Comparison of ENCODE assay signal across 9 cellular contexts in the genomic region with DNA sequence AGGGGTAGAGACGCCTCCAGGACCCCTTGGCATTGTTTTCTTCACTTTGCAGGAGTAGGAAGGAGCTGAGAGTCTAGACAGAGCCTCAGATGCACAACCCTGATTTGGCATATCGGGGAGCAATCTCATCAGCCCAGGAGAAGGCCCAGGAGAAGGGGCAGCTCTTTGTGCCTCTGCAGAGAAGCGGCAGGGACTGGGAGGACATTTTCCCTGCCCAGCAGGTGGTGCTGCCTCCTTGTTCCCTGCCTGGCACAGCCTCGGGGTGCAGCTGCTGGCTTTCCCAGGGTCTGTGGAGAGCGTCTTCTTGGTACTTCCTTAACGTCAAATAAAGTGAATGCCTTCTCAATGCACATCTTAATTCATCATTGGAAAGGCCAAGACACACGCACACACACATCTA.
A peak's percentile ranks its signal among the peaks of the same experiment; 100 is the strongest.
DNase-seq lines count a peak whose midpoint lies in the region; ATAC-seq lines count a peak whose summit lies in the region.
"Had no signal": no experiment of that assay in that cellular context is flagged by ENCODE, and none has a peak within 500 bp of the region (broad histone marks: within the 10 kb centered on the region; RNA-seq: fewer than 3 reads in every experiment).

No MANE protein-coding gene starts in this region.

- no peak for ATAC-seq in HG02623 (IDR thresholded peaks at IDR 0.05; ENCODE audit: unreplicated experiment)
- no peak for ATAC-seq in GM19035 (IDR thresholded peaks at IDR 0.05; ENCODE audit: unreplicated experiment)

- in situ Hi-C loops in ACHN (cut with HindIII; ENCODE audit: low pct_ligation_motif_present, low pct_unique_long_range_greater_than_20kb, low sequenced_read_pairs), result no loop called here

- DNase-seq in ACHN, result peak; percentile 6
- peak; percentile 68 for DNase-seq in GDM1 (lab: John Stamatoyannopoulos, UW)
- DNase-seq in NCI-H1694 treated with DMSO at 0.1 percent for 48 hours (lab: John Stamatoyannopoulos, UW), result peak; percentile 66
- peak; percentile 36 for DNase-seq in activated T-cell treated with anti-CD3 and anti-CD28 coated beads, Interleukin-2, amount 50 U/mL, for 1 hour
- no peak for DNase-seq in activated gamma-delta T cell treated with Interleukin-2 at 50 U/mL for 16 hours
- no peak for DNase-seq in foreskin melanocyte
- DNase-seq: NCI-H1436 had no signal

Comparison
In these comparisons a context has a peak if more than half of its experiments do, and no peak if none do; other contexts are left out.
1. DNase-seq: peak in ACHN (single experiment), GDM1 (single experiment), NCI-H1694 treated with DMSO at 0.1 percent for 48 hours (single experiment) and activated T-cell treated with anti-CD3 and anti-CD28 coated beads, Interleukin-2, amount 50 U/mL, for 1 hour (single experiment); none in activated gamma-delta T cell treated with Interleukin-2 at 50 U/mL for 16 hours (single experiment) and foreskin melanocyte (single experiment).